Comparison of ENCODE assay signal across 16 cellular contexts in the genomic region with DNA sequence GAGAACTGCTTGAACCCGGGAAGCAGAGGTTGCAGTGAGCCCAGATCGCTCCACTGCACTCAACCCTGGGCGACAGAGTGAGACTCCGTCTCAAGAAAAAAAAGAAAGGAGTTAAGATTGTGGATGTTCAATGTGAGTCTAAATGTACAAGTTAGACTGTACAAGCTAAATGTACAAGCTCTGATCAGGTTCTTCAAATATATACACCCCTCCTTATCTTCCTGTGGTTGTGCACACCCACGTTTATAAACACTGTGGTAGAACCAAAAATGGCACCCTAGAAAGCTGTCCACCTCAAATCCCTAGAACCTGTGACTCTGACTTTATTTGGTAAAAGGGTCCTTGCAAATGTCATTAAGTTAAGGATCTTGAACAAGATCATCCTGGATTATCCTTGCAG. TPM values are rescaled to one million over a fixed set of nuclear protein-coding genes. Genes with fewer than 3 reads are reported as not detected.
DNase-seq lines count a peak whose midpoint lies in the region; ATAC-seq, FAIRE-seq and TF ChIP-seq lines count a peak whose summit lies in the region.
"Had no signal": no experiment of that assay in that cellular context is flagged by ENCODE, and none has a peak within 500 bp of the region (broad histone marks: within the 10 kb centered on the region; RNA-seq: fewer than 3 reads in every experiment).

No MANE protein-coding gene starts in this region.

- H3K9me3 Mint-ChIP-seq in CD4-positive, alpha-beta T cell = no peaks in the 10 kb centered on the region
- no peaks in the 10 kb centered on the region for H3K9me3 Mint-ChIP-seq in CD8-positive, alpha-beta memory T cell

- CTCF ChIA-PET in CD4-positive, alpha-beta T cell (lab: Charles Lee) = interaction anchor here (0.6 kb wide), 1 partner anchor 24 kb away, joined by 3 read pairs; no protein-coding TSS in a partner anchor
- CTCF ChIA-PET in CD8-positive, alpha-beta memory T cell (lab: Charles Lee) = no interaction called here
- CTCF ChIA-PET in PC-3 (lab: Charles Lee) = no interaction called here
- CTCF ChIA-PET in K562 (lab: Yijun Ruan, JAX; ENCODE audit: low intra/inter-chr PET ratio) = no interaction called here

- no peaks in the 10 kb centered on the region for H3K27me3 Mint-ChIP-seq in CD4-positive, alpha-beta T cell
- H3K27me3 Mint-ChIP-seq in CD8-positive, alpha-beta memory T cell = no peaks in the 10 kb centered on the region
- H3K27me3 Mint-ChIP-seq: CD4-positive, CD25-positive, alpha-beta regulatory T cell had no signal

- no peak for TF ChIP-seq EP300 in K562 (IDR thresholded peaks at IDR 0.05; ENCODE audit: low read length)

- peaks cover 28% of the 10 kb centered on the region for H3K4me1 ChIP-seq in CD8-positive, alpha-beta memory T cell (ENCODE audit: insufficient read depth, low read length)
- peaks cover 51% of the 10 kb centered on the region for H3K4me1 ChIP-seq in PC-3 (ENCODE audit: insufficient read depth, low read length)
- no peaks in the 10 kb centered on the region; a peak in 1 of 5 replicates for H3K4me1 ChIP-seq in K562 (replicated peaks in 1 of 2; ENCODE audit: control insufficient read depth in 2 of 2, insufficient read depth in 2 of 2, low read length in 2 of 2)
- H3K4me1 ChIP-seq in kidney (ENCODE audit: control insufficient read depth in 1 of 2, insufficient read depth in 1 of 2, low read depth in 1 of 2, low read length in 2 of 2) = no peaks in the 10 kb centered on the region
- peaks cover 0 to 6% (median 0%) of the 10 kb centered on the region in 6 donors for H3K4me1 ChIP-seq in spleen
- H3K4me1 ChIP-seq: Caco-2 had no signal

- no peaks in the 10 kb centered on the region for H3K27me3 ChIP-seq in CD4-positive, alpha-beta T cell (ENCODE audit: control insufficient read depth, insufficient read depth, low read length)
- H3K27me3 ChIP-seq in CD8-positive, alpha-beta memory T cell (ENCODE audit: insufficient read depth, low read length, poor library complexity, severe bottlenecking) = no peaks in the 10 kb centered on the region
- H3K27me3 ChIP-seq in PC-3 (ENCODE audit: low read length) = no peaks in the 10 kb centered on the region
- H3K27me3 ChIP-seq in K562 (ENCODE audit: control insufficient read depth in 2 of 2, insufficient read depth in 2 of 2, low read length in 2 of 2) = no peaks in the 10 kb centered on the region
- no peaks in the 10 kb centered on the region for H3K27me3 ChIP-seq in spleen (replicated peaks in 1 of 7)
- H3K27me3 ChIP-seq: BLaER1 treated with 17β-estradiol and CSF1 and Interleukin-3, amounts not matched to agents 10 nM and 100 nM had no signal

- peaks cover 9% of the 10 kb centered on the region for H3F3A ChIP-seq in PC-3 (ENCODE audit: low read length, unreplicated experiment)

- 59% methylated on average over 5 of the region's 5 CpGs for WGBS in K562 (ENCODE audit: insufficient coverage, low coverage, missing lambda C conversion rate)
- 81 to 89% (median 85%) methylated on average over 5 of the region's 5 CpGs for WGBS in spleen, 5 donors

- H2AFZ ChIP-seq in PC-3 (ENCODE audit: low read length) (0 out of 2 replicates have a peak overlapping the region, but pooled peaks have one; percentile 16), K562 (ENCODE audit: low read depth, low read length) (peak overlapping the region; percentile 52; the same call in 1 of the 2 replicates)
- H2AFZ ChIP-seq: GM23338 had no signal

- H3K9me1 ChIP-seq in K562 (ENCODE audit: control insufficient read depth, insufficient read depth, low read length) = no peaks in the 10 kb centered on the region

- H3K36me3 ChIP-seq in CD8-positive, alpha-beta memory T cell (ENCODE audit: insufficient read depth, low read length) = no peaks in the 10 kb centered on the region
- H3K36me3 ChIP-seq in PC-3 (ENCODE audit: low read depth, low read length) (no peaks in the 10 kb centered on the region), K562 (ENCODE audit: control insufficient read depth, insufficient read depth, low read length) (no peaks in the 10 kb centered on the region), kidney (ENCODE audit: control insufficient read depth in 1 of 2, insufficient read depth in 2 of 2, low read length in 2 of 2) (no peaks in the 10 kb centered on the region), spleen (no peaks in the 10 kb centered on the region)
- H3K36me3 ChIP-seq: BLaER1 treated with 17β-estradiol and CSF1 and Interleukin-3, amounts not matched to agents 10 nM and 100 nM had no signal

- H3K27ac Mint-ChIP-seq in CD4-positive, alpha-beta T cell = peak overlapping the region; percentile 19
- peak overlapping the region in 6 of 8 donors; percentile 16 to 99 (median 40) for H3K27ac Mint-ChIP-seq in CD8-positive, alpha-beta memory T cell
- H3K27ac Mint-ChIP-seq: GM23338 had no signal

- no peak overlapping the region for H3K9ac ChIP-seq in PC-3 (ENCODE audit: low read length)
- no peak overlapping the region for H3K9ac ChIP-seq in K562 (ENCODE audit: insufficient read depth in 1 of 2, low read depth in 2 of 2, low read length in 2 of 2)
- H3K9ac ChIP-seq in kidney (ENCODE audit: low read length in 2 of 2) = no peak overlapping the region
- H3K9ac ChIP-seq: BLaER1 treated with 17β-estradiol and CSF1 and Interleukin-3, amounts not matched to agents 10 nM and 100 nM had no signal

- intact Hi-C loops in CD4-positive, alpha-beta T cell (cut with DNase I, micrococcal nuclease) = no loop called here
- intact Hi-C loops in PC-3 (cut with micrococcal nuclease) (loop anchor here (10.0 kb wide), 1 partner anchor 342 kb away; no protein-coding TSS in a partner anchor), K562 (cut with micrococcal nuclease) (no loop called here), kidney (cut with DNase I) (no loop called here), spleen (cut with DNase I; ENCODE audit: low total_unique reads) (no loop called here)

- FAIRE-seq in K562 (lab: Jason Lieb, UNC) = no peak
- no peak for FAIRE-seq in kidney (lab: Jason Lieb, UNC)

- no peak overlapping the region for H3K27ac ChIP-seq in CD4-positive, alpha-beta T cell (ENCODE audit: low read depth, low read length)
- H3K27ac ChIP-seq in CD8-positive, alpha-beta memory T cell (ENCODE audit: low read depth, low read length) = no peak overlapping the region
- H3K27ac ChIP-seq in PC-3 (ENCODE audit: low read length) = no peak overlapping the region; the same call in 1 of the 2 replicates
- H3K27ac ChIP-seq in K562 (ENCODE audit: extremely low read depth, low read depth, low read length) = no peak overlapping the region
- no peak overlapping the region for H3K27ac ChIP-seq in kidney (ENCODE audit: low read depth in 2 of 2, low read length in 2 of 2)
- H3K27ac ChIP-seq in spleen = no peak overlapping the region
- H3K27ac ChIP-seq: BLaER1 treated with 17β-estradiol and CSF1 and Interleukin-3, amounts not matched to agents 10 nM and 100 nM had no signal

- no peaks in the 10 kb centered on the region for H3K9me3 ChIP-seq in CD4-positive, alpha-beta T cell (ENCODE audit: control insufficient read depth, low read length)
- no peaks in the 10 kb centered on the region for H3K9me3 ChIP-seq in CD8-positive, alpha-beta memory T cell (ENCODE audit: low read length)
- no peaks in the 10 kb centered on the region for H3K9me3 ChIP-seq in PC-3 (ENCODE audit: low read length)
- 0 out of 2 replicates have a peak, but pooled peaks cover 2% of the 10 kb centered on the region for H3K9me3 ChIP-seq in K562 (replicated peaks; ENCODE audit: control insufficient read depth, insufficient read depth, low read depth, low read length)
- H3K9me3 ChIP-seq in kidney (ENCODE audit: control insufficient read depth in 1 of 2, low read length in 2 of 2) = no peaks in the 10 kb centered on the region
- no peaks in the 10 kb centered on the region for H3K9me3 ChIP-seq in spleen
- H3K9me3 ChIP-seq: Caco-2 had no signal

- no peak overlapping the region for H3K4me3 Mint-ChIP-seq in CD4-positive, alpha-beta T cell
- no peak overlapping the region for H3K4me3 Mint-ChIP-seq in CD8-positive, alpha-beta memory T cell
- H3K4me3 Mint-ChIP-seq: CD4-positive, CD25-positive, alpha-beta regulatory T cell; GM23338 had no signal

- TF ChIP-seq RAD21 in K562 (CRISPR knock-in tag; conservative IDR thresholded peaks at IDR 0.05 in 1 of 2, IDR thresholded peaks at IDR 0.05 in 1 of 2) = no peak

- BruUV-seq in PC-3 (replicated peaks; lab: Mats Ljungman, UMichigan) = no TSS peak
- BruUV-seq in K562 (replicated peaks; lab: Mats Ljungman, UMichigan) = no TSS peak

- H3K4me1 Mint-ChIP-seq in CD4-positive, alpha-beta T cell (ENCODE audit: low read depth) = peaks cover 22% of the 10 kb centered on the region
- peaks cover 33 to 39% (median 35%) of the 10 kb centered on the region in 3 donors for H3K4me1 Mint-ChIP-seq in CD8-positive, alpha-beta memory T cell

- H3K4me2 ChIP-seq in PC-3 (ENCODE audit: low read length) (no peak overlapping the region), K562 (ENCODE audit: insufficient read depth, low read length) (no peak overlapping the region)
- H3K4me2 ChIP-seq: BLaER1 treated with 17β-estradiol and CSF1 and Interleukin-3, amounts not matched to agents 10 nM and 100 nM; GM23338 had no signal

- no peak for ATAC-seq in CD4-positive, alpha-beta T cell (ENCODE audit: poor library complexity)
- no peak for ATAC-seq in PC-3
- peak; percentile 62 for ATAC-seq in K562
- no peak for ATAC-seq in GM19395 (IDR thresholded peaks at IDR 0.05; ENCODE audit: unreplicated experiment)
- ATAC-seq: GM23338 had no signal

- no peaks in the 10 kb centered on the region for H4K20me1 ChIP-seq in PC-3 (ENCODE audit: low read length)
- no peaks in the 10 kb centered on the region for H4K20me1 ChIP-seq in K562 (replicated peaks; ENCODE audit: control insufficient read depth, insufficient read depth, low read length)
- H4K20me1 ChIP-seq: BLaER1 treated with 17β-estradiol and CSF1 and Interleukin-3, amounts not matched to agents 10 nM and 100 nM had no signal

- H3K36me3 Mint-ChIP-seq in CD4-positive, alpha-beta T cell (ENCODE audit: low read depth) = no peaks in the 10 kb centered on the region
- peaks cover 0 to 6% (median 0%) of the 10 kb centered on the region in 3 donors for H3K36me3 Mint-ChIP-seq in CD8-positive, alpha-beta memory T cell
- H3K36me3 Mint-ChIP-seq: CD4-positive, CD25-positive, alpha-beta regulatory T cell had no signal

- no peak for DNase-seq in CD4-positive, alpha-beta T cell
- DNase-seq in CD8-positive, alpha-beta memory T cell = no peak
- DNase-seq in PC-3 (no peak), K562 (ENCODE audit: extremely low read depth in 1 of 4, low spot score in 3 of 4) (no peak), kidney (no peak), spleen (no peak)
- no peak for DNase-seq in activated CD4-positive, alpha-beta T cell treated with anti-CD3 and anti-CD28 coated beads for 48 hours
- DNase-seq: ACHN; Caco-2; CD4-positive, CD25-positive, alpha-beta regulatory T cell; DMS 273 treated with DMSO at 0.1 percent for 48 hours; H7; IMR-90 had no signal

- H3K79me2 ChIP-seq in PC-3 (ENCODE audit: low read length) = no peaks in the 10 kb centered on the region
- H3K79me2 ChIP-seq in K562 (ENCODE audit: control insufficient read depth, insufficient read depth, low read length) = no peaks in the 10 kb centered on the region

- no peak for TF ChIP-seq CTCF in CD4-positive, alpha-beta T cell (IDR thresholded peaks at IDR 0.05)
- TF ChIP-seq CTCF in PC-3 (conservative IDR thresholded peaks at IDR 0.05; ENCODE audit: low read depth, low read length) (no peak), K562 (IDR thresholded peaks at IDR 0.05 in 2 of 3, conservative IDR thresholded peaks at IDR 0.05 in 1 of 3; ENCODE audit: insufficient read depth in 2 of 3, low read depth in 1 of 3, low read length in 3 of 3) (no peak), kidney (IDR thresholded peaks at IDR 0.05; ENCODE audit: borderline replicate concordance, extremely low read depth, insufficient read depth) (no peak), spleen (IDR thresholded peaks at IDR 0.05 in 8 of 11, conservative IDR thresholded peaks at IDR 0.05 in 3 of 11) (no peak)

- no peak overlapping the region for H3K4me3 ChIP-seq in CD8-positive, alpha-beta memory T cell (ENCODE audit: low read length)
- H3K4me3 ChIP-seq in PC-3 (ENCODE audit: low read length) (no peak overlapping the region), K562 (no peak overlapping the region), kidney (ENCODE audit: low read length in 2 of 2) (no peak overlapping the region), spleen (no peak overlapping the region)
- H3K4me3 ChIP-seq: BLaER1 treated with 17β-estradiol and CSF1 and Interleukin-3, amounts not matched to agents 10 nM and 100 nM; GM23338 had no signal

- no peaks in the 10 kb centered on the region for H3K9me2 ChIP-seq in PC-3 (replicated peaks; ENCODE audit: low read length)

- POLR2A ChIA-PET in CD4-positive, alpha-beta T cell (lab: Charles Lee) = interaction anchor here (1.3 kb wide), 1 partner anchor 10 kb away, joined by 5 read pairs; no protein-coding TSS in a partner anchor
- POLR2A ChIA-PET in CD8-positive, alpha-beta memory T cell (lab: Charles Lee) = interaction anchor here (0.5 to 0.6 kb wide), 2 partner anchors 27 to 675 kb away, joined by 4 to 7 read pairs; no protein-coding TSS in a partner anchor
- POLR2A ChIA-PET in PC-3 (lab: Charles Lee; ENCODE audit: unreplicated experiment) = no interaction called here
- POLR2A ChIA-PET in K562 (lab: Yijun Ruan, JAX) = interaction anchor here (0.6 kb wide), 1 partner anchor 33 kb away, joined by 3 read pairs; no protein-coding TSS in a partner anchor

- TF ChIP-seq POLR2A in K562 (conservative IDR thresholded peaks at IDR 0.05) (no peak), spleen (IDR thresholded peaks at IDR 0.05) (no peak)

- in situ Hi-C loops in K562 (cut with MboI) = no loop called here

RNA-seq across cellular contexts. Expression of gene RANBP9, which starts 11.2 kb away (rescaled TPM):
- total RNA-seq in CD4-positive, alpha-beta T cell = 10 to 100 TPM; 60.8 to 62.9 TPM
- 10 to 100 TPM; 45.4 to 47.0 TPM for total RNA-seq in CD8-positive, alpha-beta memory T cell
- polyA plus RNA-seq in CD8-positive, alpha-beta memory T cell = 6.2 TPM
- total RNA-seq in PC-3 (2014; rRNA removed) (25.8 and 27.9 TPM in 2 replicates), K562 (2014; rRNA removed) (34.7 and 36.4 TPM in 2 replicates), K562 (2014; rRNA removed; fragmentation: Illumina TruSeq; extraction: Trizol) (64.8 and 74.0 TPM in 2 replicates), K562 (2015; rRNA removed; fragmentation: Illumina TruSeq; extraction: Trizol) (60.3 and 61.5 TPM in 2 replicates), K562 (2021) (80.4 and 87.0 TPM in 2 replicates), kidney (29.0 TPM), spleen (10 to 100 TPM; 32.1 to 41.8 (median 37.4) TPM)
- total RNA-seq in K562 (2011; cell fraction: chromatin; rRNA removed; ENCODE audit: low replicate concordance) = 23.7 and 84.5 TPM in 2 replicates
- total RNA-seq in K562 (2011; cell fraction: nucleolus; rRNA removed) = 11.0 and 16.3 TPM in 2 replicates
- total RNA-seq in K562 (2011; cell fraction: nucleoplasm; rRNA removed) = 31.1 and 32.8 TPM in 2 replicates
- polyA plus RNA-seq in K562 (2011; rRNA removed) (54.2 and 83.6 TPM in 2 replicates), K562 (2014; fragmentation: Illumina TruSeq; extraction: Trizol) (124 and 130 TPM in 2 replicates), K562 (2014; fragmentation: Nextera tagmentation; extraction: Ambion mirVana) (10 to 100 TPM; 27.5 to 31.2 TPM), K562 (2014; rRNA removed) (51.2 and 53.5 TPM in 2 replicates), kidney (ENCODE audit: insufficient read depth, low read depth, low replicate concordance) (16.4 TPM), spleen (10 to 100 TPM; 13.4 to 16.4 (median 14.5) TPM)
- polyA plus RNA-seq in K562 (2011; cell fraction: cytosol; rRNA removed) = 30.0 and 36.4 TPM in 2 replicates
- polyA plus RNA-seq in K562 (2011; cell fraction: nucleus; rRNA removed) = 43.2 and 52.8 TPM in 2 replicates
- polyA plus RNA-seq in K562 (2012) = 68.7 and 70.4 TPM in 2 replicates
- polyA minus RNA-seq in K562 (2011; rRNA and poly(A)+ RNA removed) = 126 and 143 TPM in 2 replicates
- 54.5 and 56.1 TPM in 2 replicates for polyA minus RNA-seq in K562 (2011; cell fraction: cytosol; rRNA and poly(A)+ RNA removed)
- 19.8 and 32.3 TPM in 2 replicates for polyA minus RNA-seq in K562 (2011; cell fraction: nucleus; rRNA and poly(A)+ RNA removed)
